ENCODE assay signal across 18 cellular contexts in genomic region chr14:105888784-105889665, GRCh38.
DNase-seq lines count a peak whose midpoint lies in the region; ATAC-seq and TF ChIP-seq lines count a peak whose summit lies in the region.
"Had no signal": no experiment of that assay in that cellular context is flagged by ENCODE, and none has a peak within 500 bp of the region (broad histone marks: within the 10 kb centered on the region; RNA-seq: fewer than 3 reads in every experiment).

No MANE protein-coding gene starts in this region.

- H3K27me3 ChIP-seq in Loucy (ENCODE audit: insufficient read depth, low read length, poor library complexity, severe bottlenecking) (no peaks in the 10 kb centered on the region), transverse colon (no peaks in the 10 kb centered on the region)
- H3K27me3 ChIP-seq: thyroid gland had no signal

- in situ Hi-C loops in transverse colon (cut with MboI; ENCODE audit: low pct_ligation_motif_present in 1 of 4, low pct_unique_long_range_greater_than_20kb in 1 of 4, low sequenced_read_pairs in 3 of 4), result no loop called here

- no peaks in the 10 kb centered on the region for H3F3A ChIP-seq in Loucy (ENCODE audit: low read depth)

- POLR2A ChIA-PET in GM10248 (lab: Yijun Ruan, JAX), result no interaction called here

- no peak overlapping the region for H3K4me3 Mint-ChIP-seq in activated naive CD4-positive, alpha-beta T cell treated with anti-CD3 and anti-CD28 coated beads, Interleukin-2, amount 10 ng/mL, durations not matched to agents 7 days and 5 days
- H3K4me3 Mint-ChIP-seq in activated naive CD4-positive, alpha-beta T cell treated with anti-CD3 and anti-CD28 coated beads for 36 hours, result no peak overlapping the region
- peak overlapping the region; percentile 79 for H3K4me3 Mint-ChIP-seq in memory B cell
- H3K4me3 Mint-ChIP-seq: CD4-positive, alpha-beta memory T cell; central memory CD8-positive, alpha-beta T cell had no signal

- 84 to 90% methylated on average over 1 to 16 of the region's 20 CpGs for WGBS in transverse colon (ENCODE audit: low coverage in 1 of 2), 2 donors

- no peaks in the 10 kb centered on the region for H3K9me2 ChIP-seq in Loucy (replicated peaks; ENCODE audit: low read depth, low read length)

- no peak for TF ChIP-seq EP300 in transverse colon (IDR thresholded peaks at IDR 0.05; ENCODE audit: low read depth)

- no peaks in the 10 kb centered on the region for H3K36me3 ChIP-seq in Loucy (ENCODE audit: insufficient read depth, low read length)
- H3K36me3 ChIP-seq in transverse colon, result no peaks in the 10 kb centered on the region
- H3K36me3 ChIP-seq: thyroid gland had no signal

- DNase-seq in activated naive CD4-positive, alpha-beta T cell treated with anti-CD3 and anti-CD28 coated beads, Interleukin-2, amount 10 ng/mL, durations not matched to agents 7 days and 5 days, result peak; percentile 14
- no peak for DNase-seq in activated naive CD4-positive, alpha-beta T cell treated with anti-CD3 and anti-CD28 coated beads for 36 hours
- DNase-seq in memory B cell (ENCODE audit: low spot score in 2 of 2), result no peak
- DNase-seq in transverse colon, result peak; percentile 3
- no peak for DNase-seq in GM10248 (ENCODE audit: extremely low spot score)
- no peak for DNase-seq in cortex of kidney (lab: John Stamatoyannopoulos, UW)
- no peak for DNase-seq in NCI-H2171 treated with DMSO at 0.1 percent for 48 hours (lab: John Stamatoyannopoulos, UW)
- DNase-seq: DMS53, mammary epithelial cell, NCI-H146, NCI-H774, T-helper 9 cell had no signal

- peaks cover 97% of the 10 kb centered on the region for H3K27me3 Mint-ChIP-seq in activated naive CD4-positive, alpha-beta T cell treated with anti-CD3 and anti-CD28 coated beads, Interleukin-2, amount 10 ng/mL, durations not matched to agents 7 days and 5 days
- H3K27me3 Mint-ChIP-seq in activated naive CD4-positive, alpha-beta T cell treated with anti-CD3 and anti-CD28 coated beads for 36 hours (ENCODE audit: low read depth), result peaks cover 19% of the 10 kb centered on the region
- no peaks in the 10 kb centered on the region for H3K27me3 Mint-ChIP-seq in memory B cell
- H3K27me3 Mint-ChIP-seq: central memory CD8-positive, alpha-beta T cell had no signal

- H3K4me2 ChIP-seq in Loucy (ENCODE audit: low read depth, low read length, poor library complexity, severe bottlenecking), result peak overlapping the region; percentile 81

- H3K9me3 ChIP-seq in Loucy (ENCODE audit: insufficient read depth, low read depth, low read length), result no peaks in the 10 kb centered on the region
- H3K9me3 ChIP-seq in transverse colon, result no peaks in the 10 kb centered on the region
- H3K9me3 ChIP-seq: thyroid gland had no signal

- TF ChIP-seq POLR2A in transverse colon (IDR thresholded peaks at IDR 0.05), result no peak

- peaks cover 33% of the 10 kb centered on the region for H3K4me1 Mint-ChIP-seq in activated naive CD4-positive, alpha-beta T cell treated with anti-CD3 and anti-CD28 coated beads, Interleukin-2, amount 10 ng/mL, durations not matched to agents 7 days and 5 days
- H3K4me1 Mint-ChIP-seq in activated naive CD4-positive, alpha-beta T cell treated with anti-CD3 and anti-CD28 coated beads for 36 hours (ENCODE audit: low read depth), result no peaks in the 10 kb centered on the region
- no peaks in the 10 kb centered on the region for H3K4me1 Mint-ChIP-seq in memory B cell
- H3K4me1 Mint-ChIP-seq: central memory CD8-positive, alpha-beta T cell had no signal

- CTCF ChIA-PET in activated naive CD4-positive, alpha-beta T cell treated with anti-CD3 and anti-CD28 coated beads, Interleukin-2, amount 10 ng/mL, durations not matched to agents 7 days and 5 days (lab: Charles Lee), result no interaction called here
- CTCF ChIA-PET in activated naive CD4-positive, alpha-beta T cell treated with anti-CD3 and anti-CD28 coated beads for 36 hours (lab: Charles Lee), result no interaction called here
- CTCF ChIA-PET in GM10248 (lab: Yijun Ruan, JAX), result no interaction called here

- H3K27ac ChIP-seq in transverse colon, result no peak overlapping the region
- H3K27ac ChIP-seq: SK-N-MC, thyroid gland had no signal

- no peak for ATAC-seq in memory B cell (ENCODE audit: low read depth)
- ATAC-seq: naive thymus-derived CD8-positive, alpha-beta T cell had no signal

- H3K79me2 ChIP-seq in Loucy (ENCODE audit: insufficient read depth, low read length), result peaks cover 31% of the 10 kb centered on the region

- H3K27ac Mint-ChIP-seq in activated naive CD4-positive, alpha-beta T cell treated with anti-CD3 and anti-CD28 coated beads, Interleukin-2, amount 10 ng/mL, durations not matched to agents 7 days and 5 days, result peak overlapping the region; percentile 50
- H3K27ac Mint-ChIP-seq in activated naive CD4-positive, alpha-beta T cell treated with anti-CD3 and anti-CD28 coated beads for 36 hours, result no peak overlapping the region
- H3K27ac Mint-ChIP-seq in memory B cell, result no peak overlapping the region
- H3K27ac Mint-ChIP-seq: CD4-positive, alpha-beta memory T cell had no signal

- peaks cover 4% of the 10 kb centered on the region for H3K36me3 Mint-ChIP-seq in activated naive CD4-positive, alpha-beta T cell treated with anti-CD3 and anti-CD28 coated beads, Interleukin-2, amount 10 ng/mL, durations not matched to agents 7 days and 5 days
- no peaks in the 10 kb centered on the region for H3K36me3 Mint-ChIP-seq in activated naive CD4-positive, alpha-beta T cell treated with anti-CD3 and anti-CD28 coated beads for 36 hours (ENCODE audit: low read depth)
- no peaks in the 10 kb centered on the region for H3K36me3 Mint-ChIP-seq in memory B cell
- H3K36me3 Mint-ChIP-seq: CD4-positive, alpha-beta memory T cell; naive thymus-derived CD8-positive, alpha-beta T cell had no signal

- no peaks in the 10 kb centered on the region for H4K20me1 ChIP-seq in Loucy (ENCODE audit: insufficient read depth, low read length, poor library complexity, severe bottlenecking)

- H3K9ac ChIP-seq in Loucy (ENCODE audit: low read depth, low read length, poor library complexity, severe bottlenecking), result peak overlapping the region; percentile 81

- no peak overlapping the region for H2AFZ ChIP-seq in Loucy (ENCODE audit: low read length)

- H3K9me3 Mint-ChIP-seq in activated naive CD4-positive, alpha-beta T cell treated with anti-CD3 and anti-CD28 coated beads, Interleukin-2, amount 10 ng/mL, durations not matched to agents 7 days and 5 days, result peaks cover 2% of the 10 kb centered on the region
- no peaks in the 10 kb centered on the region for H3K9me3 Mint-ChIP-seq in activated naive CD4-positive, alpha-beta T cell treated with anti-CD3 and anti-CD28 coated beads for 36 hours
- no peaks in the 10 kb centered on the region for H3K9me3 Mint-ChIP-seq in memory B cell
- H3K9me3 Mint-ChIP-seq: central memory CD8-positive, alpha-beta T cell had no signal

- H3K4me3 ChIP-seq in Loucy (ENCODE audit: low read length, poor library complexity, severe bottlenecking) (peak overlapping the region; percentile 70), transverse colon (no peak overlapping the region)
- H3K4me3 ChIP-seq: SK-N-MC, thyroid gland had no signal

- peaks cover 33% of the 10 kb centered on the region for H3K4me1 ChIP-seq in Loucy (ENCODE audit: insufficient read depth, low read length, poor library complexity, severe bottlenecking)
- H3K4me1 ChIP-seq in transverse colon, result no peaks in the 10 kb centered on the region
- H3K4me1 ChIP-seq: thyroid gland had no signal

- TF ChIP-seq CTCF in Loucy (conservative IDR thresholded peaks at IDR 0.05; ENCODE audit: low read length) (no peak), transverse colon (IDR thresholded peaks at IDR 0.05) (no peak), GM10248 (IDR thresholded peaks at IDR 0.05; ENCODE audit: control extremely low read depth, extremely low read depth, low read depth, missing control alignments) (no peak)

- intact Hi-C loops in activated naive CD4-positive, alpha-beta T cell treated with anti-CD3 and anti-CD28 coated beads for 36 hours (cut with micrococcal nuclease), result no loop called here
- intact Hi-C loops in transverse colon (cut with DNase I; ENCODE audit: low total_unique reads), result loop anchor here (10.0 kb wide), 1 partner anchor 1004 kb away; no protein-coding TSS in a partner anchor

Comparison
In these comparisons a context has a peak if more than half of its experiments do, and no peak if none do; other contexts are left out.
1. DNase-seq: peak in activated naive CD4-positive, alpha-beta T cell treated with anti-CD3 and anti-CD28 coated beads, Interleukin-2, amount 10 ng/mL, durations not matched to agents 7 days and 5 days (single experiment) and transverse colon (single experiment); none in activated naive CD4-positive, alpha-beta T cell treated with anti-CD3 and anti-CD28 coated beads for 36 hours (single experiment), memory B cell (0 of 2), GM10248 (single experiment), cortex of kidney (single experiment) and NCI-H2171 treated with DMSO at 0.1 percent for 48 hours (single experiment).